1 cellular context compared by ENCODE assay signal in the genomic region with DNA sequence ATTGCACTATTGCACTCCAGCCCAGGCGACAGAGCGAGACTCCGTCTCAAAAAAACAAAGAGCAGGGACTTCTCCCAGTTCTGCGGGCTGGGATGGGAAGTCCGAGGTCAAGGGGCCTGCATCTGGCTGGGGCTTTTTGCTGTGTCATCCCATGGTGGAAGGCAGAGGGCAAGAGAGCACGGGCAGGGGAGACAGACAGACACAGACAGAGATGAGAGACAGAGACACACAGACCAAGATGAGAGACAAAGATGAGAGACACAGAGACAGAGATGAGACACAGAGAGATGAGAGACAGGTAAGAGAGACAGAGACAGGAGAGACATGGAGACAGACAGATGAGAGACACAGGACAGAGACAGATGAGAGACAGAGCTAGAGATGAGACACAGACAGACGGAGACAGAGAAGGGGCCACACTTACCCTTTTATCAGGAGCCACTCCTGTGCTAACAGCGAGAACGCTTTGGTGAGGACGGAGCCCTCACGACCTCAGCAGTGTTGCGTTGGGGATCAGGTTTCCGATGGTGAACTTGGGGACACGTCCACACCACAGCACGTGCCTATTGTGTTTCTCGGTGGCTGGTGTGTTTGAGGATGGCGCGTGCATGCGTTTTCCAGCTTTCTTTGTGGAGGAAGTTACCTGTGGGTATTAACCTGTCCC.
A peak's percentile ranks its signal among the peaks of the same experiment; 100 is the strongest.
TF ChIP-seq lines count a peak whose summit lies in the region.

No MANE protein-coding gene starts in this region.

TF ChIP-seq in K562, 482 proteins besides CTCF, POLR2A, EP300 and RAD21 (continued from another document and continues in another):
- TF ChIP-seq FOSL1 (tag; conservative IDR thresholded peaks at IDR 0.05) = no peak
- TF ChIP-seq MXI1 (IDR thresholded peaks at IDR 0.05; ENCODE audit: low read depth, low read length) = no peak
- no peak for TF ChIP-seq YBX1 (IDR thresholded peaks at IDR 0.05)
- no peak for TF ChIP-seq FIP1L1 (IDR thresholded peaks at IDR 0.05; ENCODE audit: low read depth, low read length, poor library complexity, severe bottlenecking)
- TF ChIP-seq DMBX1 (CRISPR knock-in tag; IDR thresholded peaks at IDR 0.05; ENCODE audit: borderline replicate concordance) = 0 out of 2 replicates have a peak, but pooled peaks have one; percentile 17
- TF ChIP-seq, protein P1, sequence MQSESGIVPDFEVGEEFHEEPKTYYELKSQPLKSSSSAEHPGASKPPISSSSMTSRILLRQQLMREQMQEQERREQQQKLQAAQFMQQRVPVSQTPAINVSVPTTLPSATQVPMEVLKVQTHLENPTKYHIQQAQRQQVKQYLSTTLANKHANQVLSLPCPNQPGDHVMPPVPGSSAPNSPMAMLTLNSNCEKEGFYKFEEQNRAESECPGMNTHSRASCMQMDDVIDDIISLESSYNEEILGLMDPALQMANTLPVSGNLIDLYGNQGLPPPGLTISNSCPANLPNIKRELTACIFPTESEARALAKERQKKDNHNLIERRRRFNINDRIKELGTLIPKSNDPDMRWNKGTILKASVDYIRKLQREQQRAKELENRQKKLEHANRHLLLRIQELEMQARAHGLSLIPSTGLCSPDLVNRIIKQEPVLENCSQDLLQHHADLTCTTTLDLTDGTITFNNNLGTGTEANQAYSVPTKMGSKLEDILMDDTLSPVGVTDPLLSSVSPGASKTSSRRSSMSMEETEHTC (IDR thresholded peaks at IDR 0.05) = no peak
- TF ChIP-seq ZNF316 (IDR thresholded peaks at IDR 0.05) = peak; percentile 98
- no peak for TF ChIP-seq VEZF1 (CRISPR knock-in tag; IDR thresholded peaks at IDR 0.05)
- no peak for TF ChIP-seq SRSF9 (IDR thresholded peaks at IDR 0.05; ENCODE audit: borderline replicate concordance, low read depth, low read length)
- no peak for TF ChIP-seq RNF219 (CRISPR knock-in tag; IDR thresholded peaks at IDR 0.05)
- no peak for TF ChIP-seq CBX8 (IDR thresholded peaks at IDR 0.05; ENCODE audit: borderline replicate concordance, extremely low read depth, low read depth, low read length, poor library complexity, severe bottlenecking)
- TF ChIP-seq PHB2 (IDR thresholded peaks at IDR 0.05; ENCODE audit: low read depth) = peak; percentile 56; the same call in 1 of the 2 replicates
- 0 out of 2 replicates have a peak, but pooled peaks have one; percentile 9 for TF ChIP-seq ZNF143 (CRISPR knock-in tag; IDR thresholded peaks at IDR 0.05)
- no peak for TF ChIP-seq GTF3C2 (IDR thresholded peaks at IDR 0.05; ENCODE audit: borderline replicate concordance, extremely low read depth, insufficient read length)
- no peak for TF ChIP-seq GABPB2 (CRISPR knock-in tag; conservative IDR thresholded peaks at IDR 0.05)
- TF ChIP-seq, protein P2, sequence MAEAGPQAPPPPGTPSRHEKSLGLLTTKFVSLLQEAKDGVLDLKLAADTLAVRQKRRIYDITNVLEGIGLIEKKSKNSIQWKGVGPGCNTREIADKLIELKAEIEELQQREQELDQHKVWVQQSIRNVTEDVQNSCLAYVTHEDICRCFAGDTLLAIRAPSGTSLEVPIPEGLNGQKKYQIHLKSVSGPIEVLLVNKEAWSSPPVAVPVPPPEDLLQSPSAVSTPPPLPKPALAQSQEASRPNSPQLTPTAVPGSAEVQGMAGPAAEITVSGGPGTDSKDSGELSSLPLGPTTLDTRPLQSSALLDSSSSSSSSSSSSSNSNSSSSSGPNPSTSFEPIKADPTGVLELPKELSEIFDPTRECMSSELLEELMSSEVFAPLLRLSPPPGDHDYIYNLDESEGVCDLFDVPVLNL (CRISPR knock-in tag; IDR thresholded peaks at IDR 0.05; ENCODE audit: low read depth) = no peak
- no peak for TF ChIP-seq ZNF121 (CRISPR knock-in tag; conservative IDR thresholded peaks at IDR 0.05)
- TF ChIP-seq, protein P3, sequence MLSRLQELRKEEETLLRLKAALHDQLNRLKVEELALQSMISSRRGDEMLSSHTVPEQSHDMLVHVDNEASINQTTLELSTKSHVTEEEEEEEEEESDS (CRISPR knock-in tag; IDR thresholded peaks at IDR 0.05) = no peak
- TF ChIP-seq EHMT2 (IDR thresholded peaks at IDR 0.05) = peak; percentile 78
- no peak for TF ChIP-seq FOXP1 (CRISPR knock-in tag; IDR thresholded peaks at IDR 0.05)
- no peak for TF ChIP-seq DEAF1 (CRISPR knock-in tag; IDR thresholded peaks at IDR 0.05)
- no peak for TF ChIP-seq HNRNPH1 (optimal IDR thresholded peaks at IDR 0.05; ENCODE audit: low read depth, low read length)
- peak; percentile 97 for TF ChIP-seq NFE2 (IDR thresholded peaks at IDR 0.05; ENCODE audit: low read depth)
- TF ChIP-seq NBN (IDR thresholded peaks at IDR 0.05; ENCODE audit: low read depth) = peak; percentile 88
- peak; percentile 94 for TF ChIP-seq DPF2 (IDR thresholded peaks at IDR 0.05)
- no peak for TF ChIP-seq ZNF75A (CRISPR knock-in tag; IDR thresholded peaks at IDR 0.05)
- no peak for TF ChIP-seq NFYB (IDR thresholded peaks at IDR 0.05; ENCODE audit: extremely low read depth, insufficient read length)
- no peak for TF ChIP-seq ILK (tag; IDR thresholded peaks at IDR 0.05; ENCODE audit: borderline replicate concordance, low read depth)
- TF ChIP-seq RNF2 (IDR thresholded peaks at IDR 0.05) = no peak
- peak; percentile 90 for TF ChIP-seq SMARCA4 (IDR thresholded peaks at IDR 0.05)
- TF ChIP-seq ZNF24 (IDR thresholded peaks at IDR 0.05) = no peak
- no peak for TF ChIP-seq NEUROD1 (IDR thresholded peaks at IDR 0.05; ENCODE audit: borderline replicate concordance, low read depth, low read length, partially characterized antibody)
- no peak for TF ChIP-seq KLF1 (tag; IDR thresholded peaks at IDR 0.05)
- no peak for TF ChIP-seq PHF8 (IDR thresholded peaks at IDR 0.05; ENCODE audit: borderline replicate concordance, low read length)
- TF ChIP-seq PML (IDR thresholded peaks at IDR 0.05; ENCODE audit: low read length) = no peak
- no peak for TF ChIP-seq ZNF79 (CRISPR knock-in tag; IDR thresholded peaks at IDR 0.05; ENCODE audit: low read depth)
- no peak for TF ChIP-seq POLR2H (tag; IDR thresholded peaks at IDR 0.05; ENCODE audit: low read depth)
- 0 out of 4 replicates have a peak, but pooled peaks of 1 of the 2 experiments have one; percentile 25 for TF ChIP-seq ETV6 (IDR thresholded peaks at IDR 0.05; ENCODE audit: borderline replicate concordance in 1 of 2, low read depth in 2 of 2, low read length in 1 of 2)
- no peak for TF ChIP-seq ETV6 (CRISPR knock-in tag; IDR thresholded peaks at IDR 0.05; ENCODE audit: borderline replicate concordance)
- TF ChIP-seq, protein P4, sequence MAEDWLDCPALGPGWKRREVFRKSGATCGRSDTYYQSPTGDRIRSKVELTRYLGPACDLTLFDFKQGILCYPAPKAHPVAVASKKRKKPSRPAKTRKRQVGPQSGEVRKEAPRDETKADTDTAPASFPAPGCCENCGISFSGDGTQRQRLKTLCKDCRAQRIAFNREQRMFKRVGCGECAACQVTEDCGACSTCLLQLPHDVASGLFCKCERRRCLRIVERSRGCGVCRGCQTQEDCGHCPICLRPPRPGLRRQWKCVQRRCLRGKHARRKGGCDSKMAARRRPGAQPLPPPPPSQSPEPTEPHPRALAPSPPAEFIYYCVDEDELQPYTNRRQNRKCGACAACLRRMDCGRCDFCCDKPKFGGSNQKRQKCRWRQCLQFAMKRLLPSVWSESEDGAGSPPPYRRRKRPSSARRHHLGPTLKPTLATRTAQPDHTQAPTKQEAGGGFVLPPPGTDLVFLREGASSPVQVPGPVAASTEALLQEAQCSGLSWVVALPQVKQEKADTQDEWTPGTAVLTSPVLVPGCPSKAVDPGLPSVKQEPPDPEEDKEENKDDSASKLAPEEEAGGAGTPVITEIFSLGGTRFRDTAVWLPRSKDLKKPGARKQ (CRISPR knock-in tag; IDR thresholded peaks at IDR 0.05) = no peak
- TF ChIP-seq ZNF764 (CRISPR knock-in tag; IDR thresholded peaks at IDR 0.05; ENCODE audit: low read depth) = no peak
- no peak for TF ChIP-seq XRCC4 (IDR thresholded peaks at IDR 0.05; ENCODE audit: extremely low read depth, insufficient read depth, insufficient read length)
- TF ChIP-seq ZNF12 (CRISPR knock-in tag; IDR thresholded peaks at IDR 0.05) = no peak
- no peak for TF ChIP-seq GTF2E2 (tag; IDR thresholded peaks at IDR 0.05)
- no peak for TF ChIP-seq JUNB (CRISPR knock-in tag; conservative IDR thresholded peaks at IDR 0.05)
- TF ChIP-seq THRA (IDR thresholded peaks at IDR 0.05) = no peak
- TF ChIP-seq FOXA1 (IDR thresholded peaks at IDR 0.05; ENCODE audit: borderline replicate concordance) = no peak
- TF ChIP-seq ZNF197 (CRISPR knock-in tag; IDR thresholded peaks at IDR 0.05; ENCODE audit: low read depth) = no peak
- peak; percentile 88 for TF ChIP-seq LEF1 (IDR thresholded peaks at IDR 0.05)
- TF ChIP-seq TRIM28 (IDR thresholded peaks at IDR 0.05) = no peak; the same call in 1 of the 2 replicates
- peak; percentile 83 for TF ChIP-seq BHLHE40 (IDR thresholded peaks at IDR 0.05; ENCODE audit: low read length)
- TF ChIP-seq NFXL1 (CRISPR knock-in tag; IDR thresholded peaks at IDR 0.05) = no peak
- peak in 1 of 2 experiments; percentile 93; a peak in 2 of 4 replicates for TF ChIP-seq HDAC1 (IDR thresholded peaks at IDR 0.05)
- TF ChIP-seq TAF15 (IDR thresholded peaks at IDR 0.05; ENCODE audit: low read depth, low read length) = no peak
- TF ChIP-seq ZKSCAN3 (CRISPR knock-in tag; IDR thresholded peaks at IDR 0.05) = no peak
- no peak for TF ChIP-seq ZNF76 (CRISPR knock-in tag; IDR thresholded peaks at IDR 0.05; ENCODE audit: borderline replicate concordance)
- no peak for TF ChIP-seq MYBL2 (IDR thresholded peaks at IDR 0.05; ENCODE audit: low read depth)
- TF ChIP-seq MYBL2 (CRISPR knock-in tag; IDR thresholded peaks at IDR 0.05; ENCODE audit: borderline replicate concordance) = no peak
